In the genomic region with DNA sequence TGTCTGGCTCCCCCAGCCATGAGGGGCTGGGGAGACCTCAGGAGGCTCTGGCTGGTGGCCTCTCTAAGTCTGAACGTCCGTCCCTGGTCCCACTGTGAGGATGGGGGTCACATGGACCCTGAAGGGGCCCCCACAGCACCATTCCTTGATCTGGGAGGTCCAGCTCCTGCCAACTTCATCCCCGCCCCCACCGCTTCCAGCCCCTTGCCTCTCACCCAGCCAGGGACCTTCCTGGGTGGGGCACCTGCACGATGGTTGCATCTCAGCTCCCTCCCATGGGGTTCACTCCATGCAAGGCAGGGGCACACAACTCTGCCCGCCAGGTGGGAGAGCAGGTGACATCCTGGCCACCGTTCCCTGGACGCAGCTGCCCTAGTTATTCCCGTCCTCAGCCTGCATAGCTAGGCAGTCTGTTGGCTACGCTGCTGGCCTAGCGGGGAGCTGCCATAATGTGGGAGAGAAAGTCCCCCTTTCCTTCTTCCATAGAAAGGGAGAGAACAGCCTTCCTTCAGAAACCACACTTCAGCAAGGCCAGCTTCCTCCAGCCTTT, we compare ENCODE assay signal across 20 cellular contexts.
"Had no signal": no experiment of that assay in that cellular context is flagged by ENCODE, and none has a peak within 500 bp of the region (broad histone marks: within the 10 kb centered on the region; RNA-seq: fewer than 3 reads in every experiment).

No MANE protein-coding gene starts in this region.

- H3K27ac ChIP-seq: esophagus squamous epithelium, gastroesophageal sphincter, left lung, ovary, prostate gland, suprapubic skin, thyroid gland, uterus had no signal

- H3K4me3 ChIP-seq: esophagus squamous epithelium, gastroesophageal sphincter, left lung, ovary, prostate gland, smooth muscle cell, suprapubic skin, thyroid gland, uterus had no signal

- H3K27me3 ChIP-seq: ovary, thyroid gland, uterus had no signal

- H3K4me2 ChIP-seq: smooth muscle cell had no signal

- ATAC-seq: effector memory CD8-positive, alpha-beta T cell; gastroesophageal sphincter; left lung; stimulated activated effector memory CD8-positive, alpha-beta T cell treated with anti-CD3 and anti-CD28 coated beads, Interleukin-12 subunit alpha, Interleukin-12 subunit beta, amount 100 ng/mL, for 72 hours; stimulated activated naive CD8-positive, alpha-beta T cell treated with anti-CD3 and anti-CD28 coated beads, Interleukin-15, Interleukin-2, amounts not matched to agents 100 U/mL and 50 U/mL, for 24 hours had no signal

- DNase-seq: effector memory CD8-positive, alpha-beta T cell; esophagus squamous epithelium; foreskin fibroblast; glutamatergic neuron; immature natural killer cell; left lung; mesendoderm; naive B cell; nucleus accumbens; ovary; stimulated activated CD4-positive, alpha-beta T cell treated with anti-CD3 and anti-CD28 coated beads, Interleukin-4, amount 100 ng/mL, for 1 hour; stimulated activated CD8-positive, alpha-beta memory T cell treated with anti-CD3 and anti-CD28 coated beads, Interleukin-4, amount 100 ng/mL, for 48 hours; stimulated activated naive CD8-positive, alpha-beta T cell treated with anti-CD3 and anti-CD28 coated beads, Interleukin-15, Interleukin-2, amounts not matched to agents 100 U/mL and 50 U/mL, for 24 hours; thyroid gland; uterus had no signal

- H3K4me1 ChIP-seq: gastroesophageal sphincter, left lung, prostate gland, thyroid gland, uterus had no signal

- H3K36me3 ChIP-seq: esophagus squamous epithelium, gastroesophageal sphincter, left lung, ovary, prostate gland, suprapubic skin, thyroid gland, uterus had no signal

- H3K9me3 ChIP-seq: esophagus squamous epithelium, gastroesophageal sphincter, left lung, ovary, prostate gland, suprapubic skin, thyroid gland, uterus had no signal
